In the genomic region with DNA sequence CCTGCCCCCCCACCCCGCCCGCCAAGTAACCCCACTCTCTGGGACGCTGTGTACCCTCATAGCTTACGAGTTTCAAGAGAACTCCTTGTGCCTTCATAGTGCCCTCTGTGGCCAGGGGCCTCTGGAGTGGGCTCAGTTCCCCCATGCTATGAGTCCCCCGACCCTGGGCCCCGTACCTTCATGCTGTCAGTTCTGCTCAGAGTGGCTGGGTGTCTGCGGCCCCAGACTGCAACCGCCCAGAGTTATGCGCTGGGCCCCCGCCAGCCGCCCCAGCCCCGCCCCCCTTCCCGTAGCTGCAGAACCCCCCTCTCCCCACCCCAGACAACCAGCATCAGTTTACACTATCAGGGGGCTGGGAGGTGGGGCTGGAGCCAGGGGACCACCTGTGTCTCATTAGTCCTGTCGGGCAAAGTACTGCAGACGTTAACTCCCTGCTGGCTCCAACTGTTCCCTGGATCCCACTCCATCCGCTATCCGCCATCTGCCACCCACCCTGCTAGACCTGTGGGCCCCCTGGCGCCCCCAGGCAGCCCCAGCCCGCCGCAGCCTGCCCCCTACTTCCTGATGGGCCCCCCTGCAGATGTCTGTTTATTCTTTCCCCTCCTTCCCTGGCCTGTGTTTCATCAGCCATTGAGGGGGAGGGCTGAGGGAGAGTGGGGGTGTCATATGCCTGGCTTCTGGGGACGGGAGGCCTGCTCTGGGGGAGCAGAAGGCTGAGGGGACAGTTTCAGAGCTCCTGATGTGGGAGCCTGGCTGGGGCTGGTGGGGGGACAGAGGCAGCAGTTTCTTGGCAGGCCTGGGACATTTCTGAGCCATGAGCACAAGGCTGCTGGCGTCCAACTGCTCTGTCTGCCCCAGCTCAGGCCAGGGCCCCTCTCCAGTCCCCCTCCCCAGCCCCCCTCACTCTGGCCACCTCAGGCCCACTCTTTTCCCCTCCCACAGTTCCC, we compare ENCODE assay signal across 1 cellular context.
TF ChIP-seq lines count a peak whose summit lies in the region.

MFAP4 (minus strand) TSS at position 217 of the 947 bp plus-strand sequence; CDS start at position 182, 35 bp downstream.

TF ChIP-seq in HepG2, 621 proteins besides CTCF, POLR2A, EP300 and RAD21:
- TF ChIP-seq ZKSCAN5 (CRISPR knock-in tag; IDR thresholded peaks at IDR 0.05) (no peak), RERE (CRISPR knock-in tag; IDR thresholded peaks at IDR 0.05; ENCODE audit: low read depth) (no peak), ZNF720 (CRISPR knock-in tag; IDR thresholded peaks at IDR 0.05) (no peak), PAX8 (CRISPR knock-in tag; IDR thresholded peaks at IDR 0.05; ENCODE audit: borderline replicate concordance) (no peak), MED1 (CRISPR knock-in tag; IDR thresholded peaks at IDR 0.05) (no peak), ARID4A (CRISPR knock-in tag; IDR thresholded peaks at IDR 0.05; ENCODE audit: borderline replicate concordance) (no peak), MED8 (CRISPR knock-in tag; IDR thresholded peaks at IDR 0.05; ENCODE audit: insufficient replicate concordance) (no peak), PATZ1 (CRISPR knock-in tag; IDR thresholded peaks at IDR 0.05) (peak; percentile 82), ZKSCAN8 (CRISPR knock-in tag; IDR thresholded peaks at IDR 0.05; ENCODE audit: borderline replicate concordance) (no peak), SMARCC2 (IDR thresholded peaks at IDR 0.05) (no peak), MLLT10 (CRISPR knock-in tag; IDR thresholded peaks at IDR 0.05) (no peak), ZBTB20 (CRISPR knock-in tag; IDR thresholded peaks at IDR 0.05; ENCODE audit: borderline replicate concordance, low read depth) (no peak), CEBPG (CRISPR knock-in tag; IDR thresholded peaks at IDR 0.05) (peak; percentile 54; the same call in 1 of the 2 replicates), AKAP8 (CRISPR knock-in tag; IDR thresholded peaks at IDR 0.05) (0 out of 2 replicates have a peak, but pooled peaks have one; percentile 0), TBP (CRISPR knock-in tag; IDR thresholded peaks at IDR 0.05) (no peak), ZBTB7B (CRISPR knock-in tag; IDR thresholded peaks at IDR 0.05) (0 out of 2 replicates have a peak, but pooled peaks have one; percentile 10), ZNF746 (CRISPR knock-in tag; IDR thresholded peaks at IDR 0.05) (no peak), SP4 (CRISPR knock-in tag; IDR thresholded peaks at IDR 0.05) (no peak), ZNF577 (CRISPR knock-in tag; IDR thresholded peaks at IDR 0.05; ENCODE audit: borderline replicate concordance, low read depth) (no peak), ARID3A (IDR thresholded peaks at IDR 0.05; ENCODE audit: low read depth, low read length) (no peak), ZIK1 (CRISPR knock-in tag; IDR thresholded peaks at IDR 0.05; ENCODE audit: borderline replicate concordance, low read depth) (no peak), ZFP82 (CRISPR knock-in tag; IDR thresholded peaks at IDR 0.05; ENCODE audit: borderline replicate concordance) (no peak), MXI1 (IDR thresholded peaks at IDR 0.05; ENCODE audit: borderline replicate concordance, low read depth, low read length) (no peak), ZNF850 (CRISPR knock-in tag; conservative IDR thresholded peaks at IDR 0.05) (no peak), HNF1A (IDR thresholded peaks at IDR 0.05; ENCODE audit: low read depth) (no peak), HNF1A (CRISPR knock-in tag; IDR thresholded peaks at IDR 0.05; ENCODE audit: borderline replicate concordance) (no peak)
- TF ChIP-seq, protein P1, sequence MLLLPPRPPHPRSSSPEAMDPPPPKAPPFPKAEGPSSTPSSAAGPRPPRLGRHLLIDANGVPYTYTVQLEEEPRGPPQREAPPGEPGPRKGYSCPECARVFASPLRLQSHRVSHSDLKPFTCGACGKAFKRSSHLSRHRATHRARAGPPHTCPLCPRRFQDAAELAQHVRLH (CRISPR knock-in tag; IDR thresholded peaks at IDR 0.05; ENCODE audit: borderline replicate concordance, low read depth), result no peak
- TF ChIP-seq, protein P2, sequence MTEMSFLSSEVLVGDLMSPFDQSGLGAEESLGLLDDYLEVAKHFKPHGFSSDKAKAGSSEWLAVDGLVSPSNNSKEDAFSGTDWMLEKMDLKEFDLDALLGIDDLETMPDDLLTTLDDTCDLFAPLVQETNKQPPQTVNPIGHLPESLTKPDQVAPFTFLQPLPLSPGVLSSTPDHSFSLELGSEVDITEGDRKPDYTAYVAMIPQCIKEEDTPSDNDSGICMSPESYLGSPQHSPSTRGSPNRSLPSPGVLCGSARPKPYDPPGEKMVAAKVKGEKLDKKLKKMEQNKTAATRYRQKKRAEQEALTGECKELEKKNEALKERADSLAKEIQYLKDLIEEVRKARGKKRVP (CRISPR knock-in tag; IDR thresholded peaks at IDR 0.05), result peak in 1 of 2 experiments; percentile 92; a peak in 2 of 4 replicates
TF ChIP-seq in HepG2: peak in this region for 5.
